17 cellular contexts compared by ENCODE assay signal in the genomic region with DNA sequence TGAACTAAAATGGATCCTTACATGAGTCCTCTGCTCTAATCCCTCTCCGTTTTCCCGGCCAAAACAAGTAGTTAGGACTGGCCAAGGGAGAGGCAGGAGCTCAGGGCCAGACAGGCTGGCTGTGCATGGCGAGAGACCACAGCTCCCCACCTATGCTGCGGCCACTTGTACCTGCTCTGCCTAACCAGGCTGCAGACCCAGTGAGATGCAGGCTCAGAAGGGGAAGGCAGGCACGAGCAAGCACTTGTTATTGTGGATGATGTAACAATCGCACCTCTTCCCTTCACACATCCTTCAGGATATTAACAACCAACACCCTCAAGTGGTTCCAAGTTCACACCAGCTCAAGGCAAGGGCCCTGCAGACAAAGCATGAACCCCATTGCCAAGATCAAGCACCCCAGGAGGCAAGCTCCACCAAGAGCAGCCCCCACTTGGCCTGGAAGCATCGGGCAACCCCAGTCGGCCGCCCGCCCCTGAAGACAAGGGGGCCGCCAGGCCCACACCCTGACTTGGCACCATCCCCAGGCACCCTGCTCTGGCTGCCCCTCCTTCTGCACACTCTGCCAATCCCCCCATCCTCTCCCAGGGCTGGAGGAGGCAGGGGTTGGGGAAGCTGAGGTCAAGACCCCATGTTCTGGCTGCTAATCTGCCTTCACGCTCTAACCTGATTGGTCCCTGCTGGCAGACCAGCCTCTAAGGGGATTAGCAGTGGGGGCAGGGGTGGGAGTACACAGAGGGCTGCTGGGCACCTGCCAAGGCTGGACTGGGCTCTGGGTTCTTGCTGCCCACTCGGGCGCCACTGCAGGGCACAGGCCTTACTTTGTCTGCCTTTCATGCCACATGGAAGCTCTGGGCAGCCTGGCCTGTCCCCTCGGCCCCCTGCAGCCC.
"Had no signal": no experiment of that assay in that cellular context is flagged by ENCODE, and none has a peak within 500 bp of the region (broad histone marks: within the 10 kb centered on the region; RNA-seq: fewer than 3 reads in every experiment).

No MANE protein-coding gene starts in this region.

- H3K9me3 Mint-ChIP-seq: activated T-helper 17 cell treated with anti-CD3 and anti-CD28 coated beads, Interleukin-2, amount 50 U/mL, for 72 hours; effector memory CD8-positive, alpha-beta T cell; natural killer cell treated with Interleukin-12 subunit alpha and Interleukin-12 subunit beta and Interleukin-15 and Interleukin-18, amount 100 ng/mL, for 72 hours had no signal

- DNase-seq: activated CD4-positive, alpha-beta T cell treated with anti-CD3 and anti-CD28 coated beads, Interleukin-2, amount 10 ng/mL, durations not matched to agents 7 days and 5 days; activated CD4-positive, CD25-positive, alpha-beta regulatory T cell; activated naive CD4-positive, alpha-beta T cell treated with anti-CD3 and anti-CD28 coated beads, Interleukin-2, amount 50 U/mL, for 16 hours; activated T-cell treated with anti-CD3 and anti-CD28 coated beads for 4 hours; adrenal gland; effector memory CD8-positive, alpha-beta T cell; left cardiac atrium; psoas muscle; sigmoid colon; stimulated activated CD4-positive, alpha-beta T cell treated with anti-CD3 and anti-CD28 coated beads, Interleukin-2, amount 100 ng/mL, for 48 hours; stimulated activated naive CD4-positive, alpha-beta T cell treated with Interleukin-2 at 50 U/mL for 16 hours; T-helper 17 cell had no signal

- H3K4me3 Mint-ChIP-seq: activated CD4-positive, alpha-beta T cell treated with anti-CD3 and anti-CD28 coated beads, Interleukin-2, amount 10 ng/mL, durations not matched to agents 7 days and 5 days; activated T-helper 17 cell treated with anti-CD3 and anti-CD28 coated beads, Interleukin-2, amount 50 U/mL, for 72 hours; effector memory CD8-positive, alpha-beta T cell; natural killer cell treated with Interleukin-12 subunit alpha and Interleukin-12 subunit beta and Interleukin-15 and Interleukin-18, amount 100 ng/mL, for 72 hours; T-helper 17 cell had no signal

- H3K9me3 ChIP-seq: adrenal gland, psoas muscle, sigmoid colon, suprapubic skin had no signal

- ATAC-seq: activated T-helper 17 cell treated with anti-CD3 and anti-CD28 coated beads, Interleukin-2, amount 50 U/mL, for 72 hours; effector memory CD8-positive, alpha-beta T cell; left cardiac atrium; natural killer cell treated with Interleukin-12 subunit alpha and Interleukin-12 subunit beta and Interleukin-15 and Interleukin-18, amount 100 ng/mL, for 72 hours; psoas muscle; T-helper 17 cell had no signal

- H3K4me1 ChIP-seq: adrenal gland, psoas muscle, sigmoid colon, upper lobe of left lung had no signal

- H3K36me3 Mint-ChIP-seq: natural killer cell treated with Interleukin-12 subunit alpha and Interleukin-12 subunit beta and Interleukin-15 and Interleukin-18, amount 100 ng/mL, for 72 hours had no signal

- H3K27ac Mint-ChIP-seq: activated CD4-positive, alpha-beta T cell treated with anti-CD3 and anti-CD28 coated beads, Interleukin-2, amount 10 ng/mL, durations not matched to agents 7 days and 5 days; activated T-helper 17 cell treated with anti-CD3 and anti-CD28 coated beads, Interleukin-2, amount 50 U/mL, for 72 hours; effector memory CD8-positive, alpha-beta T cell; natural killer cell treated with Interleukin-12 subunit alpha and Interleukin-12 subunit beta and Interleukin-15 and Interleukin-18, amount 100 ng/mL, for 72 hours; T-helper 17 cell had no signal

- H3K27me3 ChIP-seq: upper lobe of left lung had no signal

- H3K4me3 ChIP-seq: adrenal gland, lung, psoas muscle, sigmoid colon, suprapubic skin, upper lobe of left lung had no signal

- H3K36me3 ChIP-seq: adrenal gland, sigmoid colon, suprapubic skin, upper lobe of left lung had no signal

- H3K27ac ChIP-seq: adrenal gland, psoas muscle, sigmoid colon, suprapubic skin, upper lobe of left lung had no signal

- H3K4me1 Mint-ChIP-seq: T-helper 17 cell had no signal
